In genomic region chr4:120922390-120923200, GRCh38 we compare ENCODE assay signal across 9 cellular contexts. TPM values are rescaled to one million over a fixed set of nuclear protein-coding genes. Genes with fewer than 3 reads are reported as not detected.
A peak's percentile ranks its signal among the peaks of the same experiment; 100 is the strongest.
DNase-seq lines count a peak whose midpoint lies in the region; ATAC-seq and TF ChIP-seq lines count a peak whose summit lies in the region.
"Had no signal": no experiment of that assay in that cellular context is flagged by ENCODE, and none has a peak within 500 bp of the region (broad histone marks: within the 10 kb centered on the region; RNA-seq: fewer than 3 reads in every experiment).

Gene PRDM5 (minus strand): TSS chr4:120922726. CDS start chr4:120922608, 118 bp downstream.

- ATAC-seq in IMR-90 (ENCODE audit: low read depth), result peak; percentile 75
- ATAC-seq in GM19452 (IDR thresholded peaks at IDR 0.05; ENCODE audit: unreplicated experiment), result no peak
- ATAC-seq: K562 had no signal

- peak within 1 kb of the TSS; percentile 27; the same call in 1 of the 3 replicates for H2BK15ac ChIP-seq in IMR-90 (ENCODE audit: low read depth, low read length)

- intact Hi-C loops in Caco-2 (cut with micrococcal nuclease; ENCODE audit: unreplicated experiment) (loop anchor here (2.0 to 5.0 kb wide), 3 partner anchors 54 to 148 kb away; no protein-coding TSS in a partner anchor), IMR-90 (cut with micrococcal nuclease) (loop anchor here (2.0 to 5.0 kb wide), 3 partner anchors 155 to 765 kb away; no protein-coding TSS in a partner anchor)

- POLR2A ChIA-PET in Caco-2 (lab: Charles Lee) (no interaction called here), IMR-90 (lab: Charles Lee; ENCODE audit: unreplicated experiment) (interaction anchor here (0.6 kb wide), 1 partner anchor 128 kb away, joined by 3 read pairs; no protein-coding TSS in a partner anchor)

- peak within 1 kb of the TSS; percentile 90 for H3K56ac ChIP-seq in IMR-90 (ENCODE audit: extremely low read depth, insufficient read depth, low read length)

- H3K23ac ChIP-seq in IMR-90 (ENCODE audit: low read depth, low read length), result peak within 1 kb of the TSS; percentile 92

- H3K9me3 ChIP-seq in Caco-2 (no peaks in the 10 kb centered on the region), IMR-90 (ENCODE audit: control insufficient read depth, insufficient read depth, low read length) (no peaks in the 10 kb centered on the region)

- 0% methylated on average over 25 of the region's 85 CpGs; no CpG with 5 or more reads in 1 of the 2 experiments for WGBS in IMR-90 (ENCODE audit: extremely low coverage in 2 of 2, insufficient read length in 1 of 2), 2 experiments

- DNase-seq in Caco-2, result peak; percentile 66 to 73
- peak; percentile 40 for DNase-seq in IMR-90
- peak; percentile 9 to 37 (median 16) for DNase-seq in activated CD8-positive, alpha-beta memory T cell treated with anti-CD3 and anti-CD28 coated beads for 48 hours (ENCODE audit: low read depth in 2 of 3, low spot score in 2 of 3)
- DNase-seq in epidermal melanocyte (ENCODE audit: insufficient read length, low spot score), result peak; percentile 60
- peak; percentile 47 for DNase-seq in medulla oblongata (ENCODE audit: extremely low spot score)
- DNase-seq in stimulated activated CD8-positive, alpha-beta memory T cell treated with anti-CD3 and anti-CD28 coated beads, Interleukin-2, amount 100 ng/mL, for 48 hours (ENCODE audit: low read depth in 2 of 2), result peak; percentile 8 to 20
- no peak for DNase-seq in middle frontal gyrus (ENCODE audit: extremely low spot score, low spot score)

- CTCF ChIA-PET in Caco-2 (lab: Charles Lee), result interaction anchor here (0.6 kb wide), 2 partner anchors 34 to 274 kb away, joined by 3 to 4 read pairs; no protein-coding TSS in a partner anchor
- CTCF ChIA-PET in IMR-90 (lab: Yijun Ruan, JAX), result interaction anchor here (0.7 kb wide), 1 partner anchor 11 kb away, joined by 3 read pairs; no protein-coding TSS in a partner anchor

- H3K4me1 ChIP-seq in Caco-2 (peaks cover 3% of the 10 kb centered on the region; the same call in 1 of the 2 replicates), IMR-90 (ENCODE audit: control insufficient read depth, insufficient read depth, low read length) (peaks cover 2% of the 10 kb centered on the region; the same call in 1 of the 2 replicates)

- peak within 1 kb of the TSS; percentile 89 for H2AK9ac ChIP-seq in IMR-90 (replicated peaks; ENCODE audit: low read depth, low read length, poor library complexity)

- H4K5ac ChIP-seq in IMR-90 (ENCODE audit: low read depth, low read length), result peak within 1 kb of the TSS; percentile 19

- H2BK120ac ChIP-seq in IMR-90 (ENCODE audit: low read depth, low read length), result peak within 1 kb of the TSS; percentile 72

- H2AK5ac ChIP-seq in IMR-90 (ENCODE audit: low read depth, low read length), result no peak within 1 kb of the TSS

- no peaks in the 10 kb centered on the region for H4K20me1 ChIP-seq in IMR-90 (ENCODE audit: insufficient read depth, low read length)

- no peaks in the 10 kb centered on the region for H3K4me1 Mint-ChIP-seq in Caco-2 (ENCODE audit: low read depth, unreplicated experiment)

- H2BK5ac ChIP-seq in IMR-90 (ENCODE audit: low read depth, low read length, poor library complexity, severe bottlenecking), result peak within 1 kb of the TSS; percentile 41

- dilution Hi-C loops in IMR-90 (cut with HindIII; ENCODE audit: low sequenced_read_pairs, unreplicated experiment), result no loop called here

- peak within 1 kb of the TSS; percentile 78 to 89 for H4K8ac ChIP-seq in IMR-90 (ENCODE audit: low read depth in 2 of 2, low read length in 2 of 2)

- TF ChIP-seq CTCF in Caco-2 (IDR thresholded peaks at IDR 0.05; ENCODE audit: insufficient read depth in 1 of 2, low read depth in 1 of 2, low read length in 1 of 2, severe bottlenecking in 1 of 2, unreplicated experiment in 1 of 2) (peak in 1 of 2 experiments; percentile 23), IMR-90 (conservative IDR thresholded peaks at IDR 0.05; ENCODE audit: low read depth, low read length) (no peak)

- in situ Hi-C loops in IMR-90 (cut with MboI; ENCODE audit: low sequenced_read_pairs), result no loop called here

- H2AFZ ChIP-seq in IMR-90 (replicated peaks; ENCODE audit: low read length, poor library complexity), result peak within 1 kb of the TSS; percentile 95

- peak within 1 kb of the TSS; percentile 80 for H3K27ac Mint-ChIP-seq in Caco-2 (ENCODE audit: unreplicated experiment)

- H3K4me3 Mint-ChIP-seq in Caco-2 (ENCODE audit: unreplicated experiment), result peak within 1 kb of the TSS; percentile 80

- no peaks in the 10 kb centered on the region for H3K9me3 Mint-ChIP-seq in Caco-2 (ENCODE audit: unreplicated experiment)

- H3K27me3 Mint-ChIP-seq in Caco-2 (ENCODE audit: insufficient read depth, unreplicated experiment), result no peaks in the 10 kb centered on the region

- H4K91ac ChIP-seq in IMR-90 (ENCODE audit: insufficient read depth, low read depth, low read length), result peak within 1 kb of the TSS; percentile 61

- peak within 1 kb of the TSS; percentile 81 for H3K4me2 ChIP-seq in IMR-90 (ENCODE audit: low read depth, low read length)

- H3K79me1 ChIP-seq in IMR-90 (ENCODE audit: low read depth in 1 of 2, low read length in 2 of 2), result peaks cover 5 to 6% of the 10 kb centered on the region in 2 experiments; a peak in 2 of 4 replicates

- H3K4me3 ChIP-seq in Caco-2 (ENCODE audit: low read depth, low read length) (peak within 1 kb of the TSS; percentile 81), IMR-90 (ENCODE audit: insufficient read depth, low read depth, low read length) (peak within 1 kb of the TSS; percentile 49)
- H3K4me3 ChIP-seq: K562 had no signal

- H3K27me3 ChIP-seq in Caco-2 (replicated peaks; ENCODE audit: control insufficient read depth, insufficient read depth, low read length), result no peaks in the 10 kb centered on the region
- no peaks in the 10 kb centered on the region for H3K27me3 ChIP-seq in IMR-90 (ENCODE audit: control insufficient read depth, insufficient read depth, low read length)

- peak within 1 kb of the TSS; percentile 24; the same call in 1 of the 2 replicates for H2BK20ac ChIP-seq in IMR-90 (ENCODE audit: low read depth, low read length)

- no peak; the same call in 1 of the 2 replicates for TF ChIP-seq POLR2A in IMR-90 (IDR thresholded peaks at IDR 0.05; ENCODE audit: low read depth, low read length)

- BruUV-seq in Caco-2 (replicated peaks; lab: Mats Ljungman, UMichigan) (no TSS peak), IMR-90 (replicated peaks; lab: Mats Ljungman, UMichigan) (no TSS peak)

- H3K27ac ChIP-seq in IMR-90 (ENCODE audit: insufficient read depth, low read length), result peak within 1 kb of the TSS; percentile 51

- H3K14ac ChIP-seq in IMR-90 (replicated peaks; ENCODE audit: low read depth, low read length), result peak within 1 kb of the TSS; percentile 78

- H3K18ac ChIP-seq in IMR-90 (ENCODE audit: low read depth, low read length), result peak within 1 kb of the TSS; percentile 25

- H3K4ac ChIP-seq in IMR-90 (ENCODE audit: low read depth, low read length), result peak within 1 kb of the TSS; percentile 78

- peaks cover 6% of the 10 kb centered on the region for H3K36me3 Mint-ChIP-seq in Caco-2 (ENCODE audit: insufficient read depth, unreplicated experiment)

- peak within 1 kb of the TSS; percentile 80 for H3K9ac ChIP-seq in IMR-90 (ENCODE audit: low read depth, low read length)

- peaks cover 3% of the 10 kb centered on the region; the same call in 1 of the 2 replicates for H3K9me1 ChIP-seq in IMR-90 (ENCODE audit: insufficient read depth, low read length)

- no peaks in the 10 kb centered on the region for H3K36me3 ChIP-seq in Caco-2 (ENCODE audit: control insufficient read depth, insufficient read depth, low read length)
- no peaks in the 10 kb centered on the region for H3K36me3 ChIP-seq in IMR-90 (ENCODE audit: control insufficient read depth, insufficient read depth, low read length)

- no peak for TF ChIP-seq RAD21 in IMR-90 (IDR thresholded peaks at IDR 0.05; ENCODE audit: low read length)

TF ChIP-seq in IMR-90, 13 proteins besides CTCF, POLR2A, EP300 and RAD21:
- TF ChIP-seq ELK1 (IDR thresholded peaks at IDR 0.05; ENCODE audit: borderline replicate concordance, low read depth, low read length) (no peak), MAZ (IDR thresholded peaks at IDR 0.05; ENCODE audit: borderline replicate concordance, low read depth, low read length) (peak; percentile 55; the same call in 1 of the 2 replicates)

RNA-seq across cellular contexts. Expression of gene PRDM5, which starts in this region (rescaled TPM):
- total RNA-seq in Caco-2 (2022) (13.0 and 14.3 TPM in 2 replicates), IMR-90 (2012; rRNA removed) (10.8 and 12.8 TPM in 2 replicates)
- polyA plus RNA-seq in IMR-90 (2012; rRNA removed), result 3.6 and 4.1 TPM in 2 replicates
- polyA plus RNA-seq in IMR-90 (2012; cell fraction: cytosol; rRNA removed), result 1.3 and 2.1 TPM in 2 replicates
- polyA plus RNA-seq in IMR-90 (2012; cell fraction: nucleus; rRNA removed; ENCODE audit: low replicate concordance), result 1.8 and 10.7 TPM in 2 replicates
- total RNA-seq: K562 had no signal
- polyA plus RNA-seq: K562 had no signal
